In the genomic region with DNA sequence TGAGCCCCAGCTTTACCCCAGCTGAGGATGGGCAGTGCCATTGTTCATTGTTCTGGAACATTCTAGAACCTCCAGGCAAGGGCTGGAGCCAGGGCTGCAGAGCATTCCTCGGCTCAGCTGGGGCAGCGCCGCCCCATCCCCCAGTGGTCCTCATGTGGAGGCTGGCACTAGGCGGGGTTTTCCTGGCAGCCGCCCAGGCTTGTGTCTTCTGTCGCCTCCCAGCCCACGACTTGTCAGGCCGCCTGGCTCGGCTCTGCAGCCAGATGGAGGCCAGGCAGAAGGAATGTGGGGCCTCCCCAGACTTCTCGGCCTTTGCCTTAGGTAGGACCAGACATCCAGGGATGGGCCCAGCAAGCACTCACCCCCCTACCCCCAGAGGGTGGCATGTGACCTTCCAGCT, we compare ENCODE assay signal across 10 cellular contexts. TPM values are rescaled to one million over a fixed set of nuclear protein-coding genes. Genes with fewer than 3 reads are reported as not detected.
DNase-seq lines count a peak whose midpoint lies in the region; ATAC-seq and TF ChIP-seq lines count a peak whose summit lies in the region.
"Had no signal": no experiment of that assay in that cellular context is flagged by ENCODE, and none has a peak within 500 bp of the region (broad histone marks: within the 10 kb centered on the region; RNA-seq: fewer than 3 reads in every experiment).

A gene with protein sequence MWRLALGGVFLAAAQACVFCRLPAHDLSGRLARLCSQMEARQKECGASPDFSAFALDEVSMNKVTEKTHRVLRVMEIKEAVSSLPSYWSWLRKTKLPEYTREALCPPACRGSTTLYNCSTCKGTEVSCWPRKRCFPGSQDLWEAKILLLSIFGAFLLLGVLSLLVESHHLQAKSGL (plus strand): TSS at position 104 of the 400 bp plus-strand sequence. CDS start 49 bp downstream, at position 153.

- no peak within 1 kb of the TSS for H3T11ph ChIP-seq in H9 (ENCODE audit: low read length)

- H3K56ac ChIP-seq in H9 (ENCODE audit: insufficient read length, low read depth, low read length), result no peak within 1 kb of the TSS

- H2BK120ac ChIP-seq in H9 (ENCODE audit: low read depth, low read length, poor library complexity, severe bottlenecking), result no peak within 1 kb of the TSS

- H3K23me2 ChIP-seq in H9 (ENCODE audit: insufficient read length, low read depth, low read length, poor library complexity, severe bottlenecking), result peaks cover 8% of the 10 kb centered on the region

- H2AK5ac ChIP-seq in H9 (ENCODE audit: insufficient read length, low read length), result no peak within 1 kb of the TSS

- no peak within 1 kb of the TSS for H2AFZ ChIP-seq in H9 (ENCODE audit: low read length)

- H3K36me3 Mint-ChIP-seq in nephron progenitor cell (ENCODE audit: low read depth) (no peaks in the 10 kb centered on the region), H9 (ENCODE audit: insufficient read depth in 1 of 3, low read depth in 3 of 3) (no peaks in the 10 kb centered on the region)

- H4K91ac ChIP-seq in H9 (ENCODE audit: insufficient read length, low read depth, low read length), result no peak within 1 kb of the TSS

- no CpG with 5 or more reads among the region's 10 CpGs for WGBS in H9 (ENCODE audit: extremely low coverage, insufficient read length, low lambda C conversion rate)

- no peak within 1 kb of the TSS for H3K23ac ChIP-seq in H9 (ENCODE audit: insufficient read length, low read depth, low read length)

- H3K79me2 ChIP-seq in H9 (ENCODE audit: insufficient read depth, low read length), result no peaks in the 10 kb centered on the region; the same call in 1 of the 2 replicates

- H2BK12ac ChIP-seq in H9 (ENCODE audit: insufficient read length, low read depth, low read length), result no peak within 1 kb of the TSS

- H3K27ac Mint-ChIP-seq in nephron progenitor cell (no peak within 1 kb of the TSS), H9 (no peak within 1 kb of the TSS; a peak in 1 of 7 replicates)

- no peaks in the 10 kb centered on the region for H3K9me3 ChIP-seq in H9 (ENCODE audit: control insufficient read depth, low read depth, low read length)

- no peak within 1 kb of the TSS for H3K27ac ChIP-seq in H9 (ENCODE audit: insufficient read length, low read depth, low read length)

- no peaks in the 10 kb centered on the region for H3K27me3 ChIP-seq in H9 (ENCODE audit: insufficient read depth, low read length)

- TF ChIP-seq CTCF in AG10803 (conservative IDR thresholded peaks at IDR 0.05; ENCODE audit: low read length) (no peak), epithelial cell of esophagus (IDR thresholded peaks at IDR 0.05; ENCODE audit: insufficient read depth, low read depth, low read length, missing control alignments) (no peak), nephron progenitor cell (IDR thresholded peaks at IDR 0.05) (no peak), H9 (conservative IDR thresholded peaks at IDR 0.05) (no peak)

- H3K27me3 Mint-ChIP-seq in nephron progenitor cell (ENCODE audit: low read depth, poor library complexity), result peaks cover 11% of the 10 kb centered on the region
- H3K27me3 Mint-ChIP-seq in H9 (ENCODE audit: low read depth), result peaks cover 12% of the 10 kb centered on the region

- H3K9ac ChIP-seq in H9 (ENCODE audit: extremely low read depth, insufficient read length, low read length), result no peak within 1 kb of the TSS

- no peak within 1 kb of the TSS for H2BK15ac ChIP-seq in H9 (ENCODE audit: low read depth, low read length)

- DNase-seq in AG10803 (ENCODE audit: low read depth) (peak; percentile 53), NCI-H1694 (lab: John Stamatoyannopoulos, UW) (peak; percentile 57), epithelial cell of esophagus (ENCODE audit: low read depth) (peak; percentile 40), nephron progenitor cell (no peak), AG20443 (ENCODE audit: low spot score) (no peak), H9 (no peak)

- H3K4me1 Mint-ChIP-seq in nephron progenitor cell (peaks cover 31% of the 10 kb centered on the region), H9 (peaks cover 19 to 26% of the 10 kb centered on the region in 2 experiments)

- no peak within 1 kb of the TSS for H3K14ac ChIP-seq in H9 (ENCODE audit: insufficient read depth, low read length)

- H3K9me3 Mint-ChIP-seq in nephron progenitor cell (no peaks in the 10 kb centered on the region), H9 (no peaks in the 10 kb centered on the region)

- no peak within 1 kb of the TSS for H2BK20ac ChIP-seq in H9 (ENCODE audit: low read depth, low read length, poor library complexity, severe bottlenecking)

- H3K79me1 ChIP-seq in H9 (ENCODE audit: insufficient read depth, low read depth, low read length, poor library complexity, severe bottlenecking), result no peaks in the 10 kb centered on the region

- H2BK5ac ChIP-seq in H9 (ENCODE audit: insufficient read length, low read length), result no peak within 1 kb of the TSS

- no peak within 1 kb of the TSS for H3K4me2 ChIP-seq in H9 (ENCODE audit: insufficient read depth, insufficient read length, low read length)

- H3K4me3 ChIP-seq in AG10803 (ENCODE audit: low read length) (peak within 1 kb of the TSS; percentile 86), epithelial cell of esophagus (ENCODE audit: low read length) (peak within 1 kb of the TSS; percentile 89)
- H3K4me3 ChIP-seq: lung had no signal

- no peak within 1 kb of the TSS for H4K5ac ChIP-seq in H9 (ENCODE audit: insufficient read length, low read depth, low read length)

- no peak within 1 kb of the TSS for H3K18ac ChIP-seq in H9 (ENCODE audit: insufficient read length, low read depth, low read length)

- no peak within 1 kb of the TSS for H4K8ac ChIP-seq in H9 (replicated peaks; ENCODE audit: insufficient read length, low read depth, low read length)

- peak within 1 kb of the TSS; percentile 45 for H3K4me3 Mint-ChIP-seq in nephron progenitor cell
- H3K4me3 Mint-ChIP-seq in H9, result peak within 1 kb of the TSS in 1 of 2 experiments; percentile 56; a peak in 2 of 5 replicates

- H3K4ac ChIP-seq in H9 (ENCODE audit: low read depth, low read length), result no peak within 1 kb of the TSS

- no peaks in the 10 kb centered on the region for H4K20me1 ChIP-seq in H9 (ENCODE audit: control insufficient read depth, insufficient read depth, insufficient read length)

- H3K4me1 ChIP-seq in H9 (ENCODE audit: insufficient read depth, low read length), result no peaks in the 10 kb centered on the region

- ATAC-seq in GM19395 (IDR thresholded peaks at IDR 0.05; ENCODE audit: unreplicated experiment), result no peak
- no peak for ATAC-seq in HG03571 (IDR thresholded peaks at IDR 0.05; ENCODE audit: unreplicated experiment)

RNA-seq across cellular contexts. Expression of the gene that starts here (rescaled TPM):
- total RNA-seq in H9 (2021), result not detected in 2 replicates
- total RNA-seq: LHCN-M2, lung had no signal

Comparison
In these comparisons a context has a peak if more than half of its experiments do, and no peak if none do; other contexts are left out.
1. DNase-seq: peak in AG10803 (single experiment), NCI-H1694 (single experiment) and epithelial cell of esophagus (single experiment); none in nephron progenitor cell (single experiment), AG20443 (single experiment) and H9 (single experiment).